In the genomic region with DNA sequence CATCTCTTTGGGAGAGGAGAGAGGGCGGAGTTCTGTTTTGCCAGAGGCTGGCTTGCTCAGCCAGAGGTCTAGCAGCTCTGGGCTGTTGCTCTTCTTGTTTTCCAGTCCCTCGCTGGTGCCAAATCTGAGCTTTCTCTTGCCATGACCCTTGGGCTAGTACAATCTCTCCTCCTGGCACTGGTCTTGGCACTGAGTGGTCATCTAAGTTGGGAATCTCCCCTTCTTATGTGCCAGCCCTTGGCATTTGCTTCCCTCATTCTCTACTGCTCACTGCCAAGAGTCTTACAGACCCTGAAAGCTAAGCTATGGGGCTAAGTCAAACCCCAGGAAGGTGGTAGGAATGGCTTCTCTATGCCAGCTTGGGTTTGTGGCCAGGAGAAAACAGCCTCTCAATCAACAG, we compare ENCODE assay signal across 7 cellular contexts.
"Had no signal": no experiment of that assay in that cellular context is flagged by ENCODE, and none has a peak within 500 bp of the region (broad histone marks: within the 10 kb centered on the region; RNA-seq: fewer than 3 reads in every experiment).

No MANE protein-coding gene starts in this region.

- H3K27ac Mint-ChIP-seq: HFFc6 had no signal

- DNase-seq: GM23248, GOT3, H7, HFFc6, IMR-90 had no signal

- ATAC-seq: HCT116, K562 had no signal

- H3K4me3 Mint-ChIP-seq: HFFc6 had no signal
